ENCODE assay signal across 8 cellular contexts in genomic region chr13:24921881-24922280, GRCh38.
DNase-seq lines count a peak whose midpoint lies in the region; ATAC-seq, FAIRE-seq and TF ChIP-seq lines count a peak whose summit lies in the region.

No MANE protein-coding gene starts in this region.

- H3K27me3 ChIP-seq in subcutaneous abdominal adipose tissue (ENCODE audit: control insufficient read depth in 5 of 5, insufficient read depth in 4 of 5, low read length in 5 of 5): peaks cover 0 to 3% (median 0%) of the 10 kb centered on the region in 5 donors

- no peak for TF ChIP-seq CTCF in kidney (IDR thresholded peaks at IDR 0.05; ENCODE audit: borderline replicate concordance, extremely low read depth, insufficient read depth)

- peak overlapping the region; percentile 11 to 65 for H3K9ac ChIP-seq in kidney (ENCODE audit: low read length in 2 of 2)
- H3K9ac ChIP-seq in subcutaneous abdominal adipose tissue (ENCODE audit: low read length in 5 of 5): peak overlapping the region in 4 of 5 donors; percentile 83 to 95 (median 94)

- H3K9me3 ChIP-seq in kidney (ENCODE audit: control insufficient read depth in 1 of 2, low read length in 2 of 2) (no peaks in the 10 kb centered on the region), subcutaneous abdominal adipose tissue (ENCODE audit: control insufficient read depth in 5 of 5, low read length in 5 of 5) (no peaks in the 10 kb centered on the region)

- H3K36me3 Mint-ChIP-seq in T-helper 2 cell treated with Interferon-gamma antibody and Interleukin-4, amounts not matched to agents 5 μg/mL and 100 μg/mL, for 36 hours (ENCODE audit: low read depth): peaks cover 3% of the 10 kb centered on the region
- H3K36me3 Mint-ChIP-seq in activated T-helper 17 cell treated with anti-CD3 and anti-CD28 coated beads, Interleukin-2, amount 50 U/mL, for 72 hours (ENCODE audit: low read depth): peaks cover 8% of the 10 kb centered on the region

- DNase-seq in T-helper 2 cell treated with Interferon-gamma antibody and Interleukin-4, amounts not matched to agents 5 μg/mL and 100 μg/mL, for 36 hours (ENCODE audit: low spot score): no peak
- no peak for DNase-seq in T-helper 2 cell
- no peak for DNase-seq in kidney
- DNase-seq in activated effector memory CD4-positive, alpha-beta T cell treated with Interleukin-2 at 50 U/mL for 16 hours: no peak
- no peak for DNase-seq in HuH-7.5 (ENCODE audit: low spot score)
- DNase-seq in DMS79 treated with DMSO at 0.1 percent for 48 hours (lab: John Stamatoyannopoulos, UW): no peak

- H3K9me3 Mint-ChIP-seq in T-helper 2 cell treated with Interferon-gamma antibody and Interleukin-4, amounts not matched to agents 5 μg/mL and 100 μg/mL, for 36 hours: no peaks in the 10 kb centered on the region
- H3K9me3 Mint-ChIP-seq in activated T-helper 17 cell treated with anti-CD3 and anti-CD28 coated beads, Interleukin-2, amount 50 U/mL, for 72 hours: no peaks in the 10 kb centered on the region

- no peak overlapping the region for H3K27ac ChIP-seq in kidney (ENCODE audit: low read depth in 2 of 2, low read length in 2 of 2)
- no peak overlapping the region for H3K27ac ChIP-seq in subcutaneous abdominal adipose tissue (ENCODE audit: low read depth, low read length)

- peaks cover 20% of the 10 kb centered on the region for H3K4me1 Mint-ChIP-seq in T-helper 2 cell treated with Interferon-gamma antibody and Interleukin-4, amounts not matched to agents 5 μg/mL and 100 μg/mL, for 36 hours (ENCODE audit: low read depth)
- no peaks in the 10 kb centered on the region for H3K4me1 Mint-ChIP-seq in activated T-helper 17 cell treated with anti-CD3 and anti-CD28 coated beads, Interleukin-2, amount 50 U/mL, for 72 hours

- peak overlapping the region; percentile 71 to 91 for H3K4me3 ChIP-seq in kidney (ENCODE audit: low read length in 2 of 2)
- peak overlapping the region; percentile 75 to 97 (median 92) for H3K4me3 ChIP-seq in subcutaneous abdominal adipose tissue (ENCODE audit: low read depth in 1 of 5, low read length in 5 of 5)

- ATAC-seq in activated T-helper 17 cell treated with anti-CD3 and anti-CD28 coated beads, Interleukin-2, amount 50 U/mL, for 72 hours (replicated peaks): no peak

- peaks cover 4 to 5% of the 10 kb centered on the region in 2 donors for H3K4me1 ChIP-seq in kidney (ENCODE audit: control insufficient read depth in 1 of 2, insufficient read depth in 1 of 2, low read depth in 1 of 2, low read length in 2 of 2)
- H3K4me1 ChIP-seq in subcutaneous abdominal adipose tissue (ENCODE audit: control insufficient read depth in 5 of 5, insufficient read depth in 5 of 5, low read length in 5 of 5): peaks cover 0 to 14% (median 10%) of the 10 kb centered on the region in 5 donors

- H3K36me3 ChIP-seq in kidney (ENCODE audit: control insufficient read depth in 1 of 2, insufficient read depth in 2 of 2, low read length in 2 of 2) (no peaks in the 10 kb centered on the region), subcutaneous abdominal adipose tissue (ENCODE audit: control insufficient read depth in 5 of 5, insufficient read depth in 5 of 5, low read length in 5 of 5) (no peaks in the 10 kb centered on the region)

- peak overlapping the region; percentile 96 for H3K4me3 Mint-ChIP-seq in T-helper 2 cell treated with Interferon-gamma antibody and Interleukin-4, amounts not matched to agents 5 μg/mL and 100 μg/mL, for 36 hours
- H3K4me3 Mint-ChIP-seq in activated T-helper 17 cell treated with anti-CD3 and anti-CD28 coated beads, Interleukin-2, amount 50 U/mL, for 72 hours: peak overlapping the region; percentile 98

- intact Hi-C loops in kidney (cut with DNase I): no loop called here

- no peaks in the 10 kb centered on the region for H3K27me3 Mint-ChIP-seq in T-helper 2 cell treated with Interferon-gamma antibody and Interleukin-4, amounts not matched to agents 5 μg/mL and 100 μg/mL, for 36 hours (ENCODE audit: low read depth)
- H3K27me3 Mint-ChIP-seq in activated T-helper 17 cell treated with anti-CD3 and anti-CD28 coated beads, Interleukin-2, amount 50 U/mL, for 72 hours: no peaks in the 10 kb centered on the region

- H3K27ac Mint-ChIP-seq in T-helper 2 cell treated with Interferon-gamma antibody and Interleukin-4, amounts not matched to agents 5 μg/mL and 100 μg/mL, for 36 hours: peak overlapping the region; percentile 97
- peak overlapping the region; percentile 93 for H3K27ac Mint-ChIP-seq in activated T-helper 17 cell treated with anti-CD3 and anti-CD28 coated beads, Interleukin-2, amount 50 U/mL, for 72 hours

- no peak for FAIRE-seq in kidney (lab: Jason Lieb, UNC)
